ENCODE assay signal across 8 cellular contexts in genomic region chr2:196925768-196926561, GRCh38. TPM values are rescaled to one million over a fixed set of nuclear protein-coding genes. Genes with fewer than 3 reads are reported as not detected.
A peak's percentile ranks its signal among the peaks of the same experiment; 100 is the strongest.
DNase-seq lines count a peak whose midpoint lies in the region; ATAC-seq and TF ChIP-seq lines count a peak whose summit lies in the region.

No MANE protein-coding gene starts in this region.

- no peak for TF ChIP-seq CTCF in MM.1S (IDR thresholded peaks at IDR 0.05; ENCODE audit: low read length)
- TF ChIP-seq CTCF in WTC11 (IDR thresholded peaks at IDR 0.05) = no peak
- no peak for TF ChIP-seq CTCF in lung (IDR thresholded peaks at IDR 0.05; ENCODE audit: control extremely low read depth, extremely low read depth)

- peak overlapping the region; percentile 79 for H2AFZ ChIP-seq in MM.1S (ENCODE audit: low read length)

- H3K36me3 ChIP-seq in MM.1S (replicated peaks; ENCODE audit: insufficient read depth, low read length) (no peaks in the 10 kb centered on the region), duodenal mucosa (ENCODE audit: control insufficient read depth in 1 of 2, insufficient read depth in 2 of 2, low read length in 2 of 2) (no peaks in the 10 kb centered on the region), lung (ENCODE audit: control insufficient read depth in 2 of 2, insufficient read depth in 2 of 2, low read length in 2 of 2) (no peaks in the 10 kb centered on the region)

- peak; percentile 27 for ATAC-seq in WTC11
- peak; percentile 3 for ATAC-seq in lung (ENCODE audit: insufficient read depth, low FRiP score)
- peak; percentile 11 to 25 for ATAC-seq in stimulated activated naive B cell treated with anti-CD40 and anti-IgM and Interleukin-4, amounts not matched to agents 10 μg/mL and 1 μg/mL and 100 μg/mL, for 72 hours (replicated peaks)

- H3K9me3 Mint-ChIP-seq in WTC11 = no peaks in the 10 kb centered on the region
- H3K9me3 Mint-ChIP-seq in stimulated activated naive B cell treated with anti-CD40 and anti-IgM and Interleukin-4, amounts not matched to agents 10 μg/mL and 1 μg/mL and 100 μg/mL, for 72 hours = no peaks in the 10 kb centered on the region

- H3K4me3 ChIP-seq in MM.1S (ENCODE audit: low read length) = peak overlapping the region; percentile 77
- peak overlapping the region; percentile 96 to 97 for H3K4me3 ChIP-seq in duodenal mucosa (ENCODE audit: low read depth in 1 of 2, low read length in 2 of 2)
- peak overlapping the region; percentile 71 for H3K4me3 ChIP-seq in lung

- POLR2A ChIA-PET in HEK293T (lab: Yijun Ruan, JAX) = interaction anchor here (0.9 to 1.4 kb wide), 2 partner anchors 30 to 126 kb away, joined by 3 read pairs; partner anchors contain the start of gene GTF3C3
- POLR2A ChIA-PET in WTC11 (lab: Charles Lee) = interaction anchor here (0.8 kb wide), 1 partner anchor 589 kb away, joined by 3 read pairs; no protein-coding TSS in a partner anchor

- no peaks in the 10 kb centered on the region for H3K36me3 Mint-ChIP-seq in WTC11
- H3K36me3 Mint-ChIP-seq in stimulated activated naive B cell treated with anti-CD40 and anti-IgM and Interleukin-4, amounts not matched to agents 10 μg/mL and 1 μg/mL and 100 μg/mL, for 72 hours = no peaks in the 10 kb centered on the region

- no peaks in the 10 kb centered on the region for H3K9me2 ChIP-seq in MM.1S (replicated peaks; ENCODE audit: insufficient read depth, low read length)

- H3F3A ChIP-seq in MM.1S (ENCODE audit: insufficient read depth, low read length) = no peaks in the 10 kb centered on the region

- H3K27me3 Mint-ChIP-seq in WTC11 (ENCODE audit: low read depth) = peaks cover 5% of the 10 kb centered on the region
- H3K27me3 Mint-ChIP-seq in stimulated activated naive B cell treated with anti-CD40 and anti-IgM and Interleukin-4, amounts not matched to agents 10 μg/mL and 1 μg/mL and 100 μg/mL, for 72 hours = no peaks in the 10 kb centered on the region

- H3K4me3 Mint-ChIP-seq in WTC11 = peak overlapping the region; percentile 98
- H3K4me3 Mint-ChIP-seq in stimulated activated naive B cell treated with anti-CD40 and anti-IgM and Interleukin-4, amounts not matched to agents 10 μg/mL and 1 μg/mL and 100 μg/mL, for 72 hours = peak overlapping the region; percentile 88 to 91

- H3K27ac ChIP-seq in MM.1S (ENCODE audit: low read length) = no peak overlapping the region; the same call in 1 of the 2 replicates
- H3K27ac ChIP-seq in duodenal mucosa (ENCODE audit: low read depth, low read length) = peak overlapping the region; percentile 43
- peak overlapping the region; percentile 85 to 89 for H3K27ac ChIP-seq in lung (ENCODE audit: low read depth in 1 of 2, low read length in 1 of 2)

- WGBS in lung, 2 donors = 0% methylated on average over 37 of the region's 37 CpGs

- no peaks in the 10 kb centered on the region for H4K20me1 ChIP-seq in MM.1S (ENCODE audit: insufficient read depth, low read length)

- peak overlapping the region; percentile 92 for H3K4me2 ChIP-seq in MM.1S (ENCODE audit: low read depth, low read length)

- peak; percentile 67 for DNase-seq in NCI-H2107 treated with DMSO at 0.1 percent for 48 hours (lab: John Stamatoyannopoulos, UW; ENCODE audit: unreplicated experiment)
- no peak for DNase-seq in NCI-H2107 (lab: John Stamatoyannopoulos, UW)
- peak; percentile 39 for DNase-seq in HEK293T (ENCODE audit: extremely low spot score)
- peak; percentile 24 for DNase-seq in MM.1S
- peak; percentile 35 for DNase-seq in WTC11 (ENCODE audit: low spot score)
- peak; percentile 30 for DNase-seq in lung (ENCODE audit: low spot score)
- peak; percentile 5 for DNase-seq in stimulated activated naive B cell treated with anti-CD40 and anti-IgM and Interleukin-4, amounts not matched to agents 10 μg/mL and 1 μg/mL and 100 μg/mL, for 72 hours

- CTCF ChIA-PET in HEK293T (lab: Yijun Ruan, JAX) (interaction anchor here (0.5 to 2.1 kb wide), 3 partner anchors 10 to 27 kb away, joined by 3 to 4 read pairs (median 4); no protein-coding TSS in a partner anchor), WTC11 (lab: Charles Lee) (interaction anchor here (0.7 kb wide), 1 partner anchor 187 kb away, joined by 3 read pairs; no protein-coding TSS in a partner anchor)

- no peaks in the 10 kb centered on the region for H3K79me2 ChIP-seq in MM.1S (ENCODE audit: low read length)

- H3K27me3 ChIP-seq in MM.1S (replicated peaks; ENCODE audit: insufficient read depth, low read length) (no peaks in the 10 kb centered on the region), duodenal mucosa (ENCODE audit: control insufficient read depth in 1 of 2, insufficient read depth in 2 of 2, low read length in 2 of 2) (no peaks in the 10 kb centered on the region), lung (ENCODE audit: control insufficient read depth, insufficient read depth) (no peaks in the 10 kb centered on the region)

- H3K4me1 ChIP-seq in MM.1S (ENCODE audit: low read length) = peaks cover 3% of the 10 kb centered on the region; the same call in 1 of the 2 replicates
- H3K4me1 ChIP-seq in duodenal mucosa (ENCODE audit: control insufficient read depth in 1 of 2, insufficient read depth in 2 of 2, low read length in 2 of 2) = peaks cover 4 to 15% of the 10 kb centered on the region in 2 donors
- H3K4me1 ChIP-seq in lung (ENCODE audit: control insufficient read depth in 2 of 2, insufficient read depth in 2 of 2, low read length in 2 of 2) = no peaks in the 10 kb centered on the region

- H3K9me3 ChIP-seq in MM.1S (replicated peaks; ENCODE audit: insufficient read depth, low read length) (no peaks in the 10 kb centered on the region), duodenal mucosa (ENCODE audit: control insufficient read depth in 1 of 2, low read length in 2 of 2) (no peaks in the 10 kb centered on the region), lung (ENCODE audit: control insufficient read depth in 2 of 2, insufficient read depth in 1 of 2, low read length in 1 of 2) (no peaks in the 10 kb centered on the region)

- H3K4me1 Mint-ChIP-seq in WTC11 = peaks cover 24% of the 10 kb centered on the region
- H3K4me1 Mint-ChIP-seq in stimulated activated naive B cell treated with anti-CD40 and anti-IgM and Interleukin-4, amounts not matched to agents 10 μg/mL and 1 μg/mL and 100 μg/mL, for 72 hours = peaks cover 8 to 26% of the 10 kb centered on the region in 2 donors

- peak overlapping the region; percentile 91 for H3K27ac Mint-ChIP-seq in WTC11
- H3K27ac Mint-ChIP-seq in stimulated activated naive B cell treated with anti-CD40 and anti-IgM and Interleukin-4, amounts not matched to agents 10 μg/mL and 1 μg/mL and 100 μg/mL, for 72 hours = peak overlapping the region; percentile 77

- H3K9ac ChIP-seq in MM.1S (ENCODE audit: low read length) (peak overlapping the region; percentile 71; the same call in 1 of the 2 replicates), duodenal mucosa (ENCODE audit: low read depth in 1 of 2, low read length in 2 of 2) (peak overlapping the region; percentile 87 to 90)

TF ChIP-seq in HEK293T, 16 proteins besides CTCF, POLR2A, EP300 and RAD21:
- TF ChIP-seq L3MBTL2 (conservative IDR thresholded peaks at IDR 0.05) (0 out of 2 replicates have a peak, but pooled peaks have one; percentile 28), FOXK2 (IDR thresholded peaks at IDR 0.05) (no peak), LEF1 (IDR thresholded peaks at IDR 0.05; ENCODE audit: borderline replicate concordance) (no peak), TARDBP (IDR thresholded peaks at IDR 0.05) (no peak), ZNF384 (IDR thresholded peaks at IDR 0.05) (no peak), BHLHE40 (IDR thresholded peaks at IDR 0.05; ENCODE audit: borderline replicate concordance) (no peak), NFRKB (IDR thresholded peaks at IDR 0.05) (no peak)

TF ChIP-seq in WTC11, 78 proteins besides CTCF, POLR2A, EP300 and RAD21 (continues in another document):
- TF ChIP-seq PREB (CRISPR knock-in tag; IDR thresholded peaks at IDR 0.05; ENCODE audit: borderline replicate concordance) (no peak), SMAD4 (CRISPR knock-in tag; IDR thresholded peaks at IDR 0.05) (no peak), PRRX2 (CRISPR knock-in tag; IDR thresholded peaks at IDR 0.05) (no peak), TEAD4 (CRISPR knock-in tag; IDR thresholded peaks at IDR 0.05) (0 out of 2 replicates have a peak, but pooled peaks have one; percentile 19), ATF1 (CRISPR knock-in tag; IDR thresholded peaks at IDR 0.05) (no peak), ZBTB43 (CRISPR knock-in tag; IDR thresholded peaks at IDR 0.05) (no peak)

RNA-seq across cellular contexts. Expression of gene PGAP1, which starts 0.5 kb away (rescaled TPM):
- total RNA-seq in WTC11 (2021) = 25.2 to 29.4 TPM (median 28.2 TPM) in 3 replicates
- 10 to 100 TPM; 11.5 to 34.1 TPM for total RNA-seq in lung
- 1 to 10 TPM; 1.4 to 2.6 TPM for polyA plus RNA-seq in lung
